Comparison of ENCODE assay signal across 31 cellular contexts in genomic region chr5:14778789-14779070, GRCh38.
DNase-seq lines count a peak whose midpoint lies in the region; ATAC-seq and TF ChIP-seq lines count a peak whose summit lies in the region.
"Had no signal": no experiment of that assay in that cellular context is flagged by ENCODE, and none has a peak within 500 bp of the region (broad histone marks: within the 10 kb centered on the region; RNA-seq: fewer than 3 reads in every experiment).

No MANE protein-coding gene starts in this region.

- no peak for TF ChIP-seq POLR2A in gastrocnemius medialis (IDR thresholded peaks at IDR 0.05)

- ATAC-seq in WTC11 = peak; percentile 84
- ATAC-seq in gastrocnemius medialis = peak; percentile 39 to 54
- no peak for ATAC-seq in aorta (ENCODE audit: low FRiP score)
- ATAC-seq: body of pancreas had no signal

- POLR2A ChIA-PET in WTC11 (lab: Charles Lee) = no interaction called here

- peaks cover 13% of the 10 kb centered on the region for H3K4me1 Mint-ChIP-seq in WTC11

- H3K27me3 ChIP-seq in left ventricle myocardium inferior (ENCODE audit: low read depth) (no peaks in the 10 kb centered on the region), gastrocnemius medialis (no peaks in the 10 kb centered on the region), aorta (ENCODE audit: control insufficient read depth in 1 of 2, insufficient read depth in 2 of 2, low read length in 1 of 2) (no peaks in the 10 kb centered on the region)
- H3K27me3 ChIP-seq: BLaER1, body of pancreas, esophagus squamous epithelium, hepatocyte, sigmoid colon, SJCRH30, tibial nerve had no signal

- CTCF ChIA-PET in WTC11 (lab: Charles Lee) = interaction anchor here (0.7 to 1.3 kb wide), 10 partner anchors 9 to 73 kb away, joined by 3 to 8 read pairs (median 4); no protein-coding TSS in a partner anchor

- peak overlapping the region; percentile 8; the same call in 1 of the 2 replicates for H3K27ac Mint-ChIP-seq in WTC11
- H3K27ac Mint-ChIP-seq: activated T-cell treated with anti-CD3 and anti-CD28 coated beads, Interleukin-2, amount 50 U/mL, for 24 hours; memory B cell had no signal

- H3K36me3 ChIP-seq in left ventricle myocardium inferior (no peaks in the 10 kb centered on the region), gastrocnemius medialis (no peaks in the 10 kb centered on the region), aorta (ENCODE audit: control insufficient read depth in 1 of 2, insufficient read depth in 2 of 2, low read length in 1 of 2) (no peaks in the 10 kb centered on the region)
- H3K36me3 ChIP-seq: esophagus squamous epithelium, sigmoid colon, SJCRH30, tibial nerve had no signal

- H3K9me3 ChIP-seq in left ventricle myocardium inferior (replicated peaks) (no peaks in the 10 kb centered on the region), gastrocnemius medialis (no peaks in the 10 kb centered on the region), aorta (ENCODE audit: control insufficient read depth, low read length) (no peaks in the 10 kb centered on the region)
- H3K9me3 ChIP-seq: body of pancreas, sigmoid colon, SJCRH30, tibial nerve had no signal

- no peak for TF ChIP-seq CTCF in left ventricle myocardium inferior (IDR thresholded peaks at IDR 0.05; ENCODE audit: borderline replicate concordance)
- TF ChIP-seq CTCF in WTC11 (IDR thresholded peaks at IDR 0.05) = no peak
- peak in 2 of 5 experiments; percentile 20 to 32 for TF ChIP-seq CTCF in gastrocnemius medialis (IDR thresholded peaks at IDR 0.05 in 4 of 5, conservative IDR thresholded peaks at IDR 0.05 in 1 of 5)

- WGBS in aorta, 2 donors = 80 to 85% methylated on average over 4 of the region's 4 CpGs

- intact Hi-C loops in left ventricle myocardium inferior (cut with micrococcal nuclease) = no loop called here
- intact Hi-C loops in cardiac septum (cut with DNase I) = no loop called here
- intact Hi-C loops in gastrocnemius medialis (cut with DNase I; ENCODE audit: low total_unique reads) = loop anchor here (1.0 to 2.0 kb wide), 2 partner anchors 52 to 93 kb away; no protein-coding TSS in a partner anchor
- intact Hi-C loops in aorta (cut with DNase I) = no loop called here

- H3K4me1 ChIP-seq in left ventricle myocardium inferior (peaks cover 73% of the 10 kb centered on the region), gastrocnemius medialis (peaks cover 43 to 48% of the 10 kb centered on the region in 2 donors), aorta (ENCODE audit: control insufficient read depth in 1 of 2, insufficient read depth in 2 of 2, low read length in 2 of 2) (peaks cover 0 to 2% of the 10 kb centered on the region in 2 donors)
- H3K4me1 ChIP-seq: SJCRH30 had no signal

- DNase-seq in left ventricle myocardium inferior (no peak), cardiac septum (ENCODE audit: low spot score) (no peak), WTC11 (ENCODE audit: low spot score) (peak; percentile 38), iPS-NIHi7 (ENCODE audit: extremely low spot score) (peak; percentile 46), gastrocnemius medialis (no peak), NCI-H187 (lab: John Stamatoyannopoulos, UW) (no peak), aorta (no peak)
- no peak for DNase-seq in activated CD8-positive, alpha-beta memory T cell treated with anti-CD3 and anti-CD28 coated beads, Interleukin-2, amount 50 U/mL, for 4 hours
- DNase-seq: activated CD4-positive, alpha-beta T cell treated with anti-CD3 and anti-CD28 coated beads for 48 hours; activated gamma-delta T cell treated with Interleukin-2 at 50 U/mL for 16 hours; activated T-cell treated with anti-CD3 and anti-CD28 coated beads, Interleukin-2, amount 50 U/mL, for 24 hours; body of pancreas; cerebellar nuclear complex; dermis blood vessel endothelial cell; DMS53; esophagus squamous epithelium; Kasumi-1; MV-4-11; NCI-H1436; NCI-H2081 treated with DMSO at 0.1 percent for 48 hours; NCI-H774; sigmoid colon; SJCRH30; stimulated activated CD4-positive, alpha-beta T cell treated with anti-CD3 and anti-CD28 coated beads, Interleukin-12 subunit alpha, Interleukin-12 subunit beta, amount 100 ng/mL, for 4 hours; stimulated activated CD4-positive, alpha-beta T cell treated with anti-CD3 and anti-CD28 coated beads, Interleukin-2, amount 100 ng/mL, for 48 hours; SW 1271; T-helper 9 cell had no signal

- H3K4me3 Mint-ChIP-seq in WTC11 = no peak overlapping the region
- H3K4me3 Mint-ChIP-seq: activated T-cell treated with anti-CD3 and anti-CD28 coated beads, Interleukin-2, amount 50 U/mL, for 24 hours; memory B cell had no signal

- in situ Hi-C loops in gastrocnemius medialis (cut with MboI; ENCODE audit: low sequenced_read_pairs in 4 of 4) = no loop called here

- peak overlapping the region; percentile 21 for H3K27ac ChIP-seq in left ventricle myocardium inferior (replicated peaks)
- peak overlapping the region in 1 of 4 donors; percentile 56 for H3K27ac ChIP-seq in gastrocnemius medialis
- no peak overlapping the region for H3K27ac ChIP-seq in aorta (ENCODE audit: low read depth in 1 of 2, low read length in 2 of 2)
- H3K27ac ChIP-seq: BLaER1, body of pancreas, esophagus squamous epithelium, hepatocyte, sigmoid colon, SJCRH30, tibial nerve had no signal

- no peaks in the 10 kb centered on the region for H3K27me3 Mint-ChIP-seq in WTC11 (ENCODE audit: low read depth)
- H3K27me3 Mint-ChIP-seq: activated T-cell treated with anti-CD3 and anti-CD28 coated beads, Interleukin-2, amount 50 U/mL, for 24 hours; memory B cell had no signal

- H3K9me3 Mint-ChIP-seq in WTC11 = peaks cover 4% of the 10 kb centered on the region
- H3K9me3 Mint-ChIP-seq: activated T-cell treated with anti-CD3 and anti-CD28 coated beads, Interleukin-2, amount 50 U/mL, for 24 hours; memory B cell had no signal

- H3K4me3 ChIP-seq in left ventricle myocardium inferior (no peak overlapping the region), gastrocnemius medialis (no peak overlapping the region), aorta (ENCODE audit: low read length in 2 of 2) (no peak overlapping the region)
- H3K4me3 ChIP-seq: BLaER1, body of pancreas, esophagus squamous epithelium, hepatocyte, sigmoid colon, SJCRH30, tibial nerve had no signal

- peaks cover 3% of the 10 kb centered on the region for H3K36me3 Mint-ChIP-seq in WTC11

TF ChIP-seq in WTC11, 78 proteins besides CTCF, POLR2A, EP300 and RAD21 (continues in another document):
- TF ChIP-seq NR3C1 (CRISPR knock-in tag; conservative IDR thresholded peaks at IDR 0.05; ENCODE audit: low read depth) (no peak), HMGA2 (CRISPR knock-in tag; IDR thresholded peaks at IDR 0.05) (no peak), MXD4 (CRISPR knock-in tag; IDR thresholded peaks at IDR 0.05; ENCODE audit: borderline replicate concordance) (no peak), ZNF425 (CRISPR knock-in tag; conservative IDR thresholded peaks at IDR 0.05) (no peak), KAT7 (CRISPR knock-in tag; IDR thresholded peaks at IDR 0.05; ENCODE audit: borderline replicate concordance) (no peak), ERG (CRISPR knock-in tag; IDR thresholded peaks at IDR 0.05) (no peak), CREB1 (CRISPR knock-in tag; IDR thresholded peaks at IDR 0.05) (no peak), ZNF138 (CRISPR knock-in tag; conservative IDR thresholded peaks at IDR 0.05) (no peak), ZBTB43 (CRISPR knock-in tag; IDR thresholded peaks at IDR 0.05) (no peak), SP1 (CRISPR knock-in tag; conservative IDR thresholded peaks at IDR 0.05) (no peak), GTF2I (CRISPR knock-in tag; conservative IDR thresholded peaks at IDR 0.05) (no peak), CDX4 (CRISPR knock-in tag; IDR thresholded peaks at IDR 0.05; ENCODE audit: borderline replicate concordance) (no peak), ZNF416 (CRISPR knock-in tag; IDR thresholded peaks at IDR 0.05) (no peak)

Comparison
In these comparisons a context has a peak if more than half of its experiments do, and no peak if none do; other contexts are left out.
1. DNase-seq: peak in WTC11 (single experiment) and iPS-NIHi7 (single experiment); none in left ventricle myocardium inferior (single experiment), cardiac septum (single experiment), gastrocnemius medialis (0 of 2), NCI-H187 (0 of 2), activated CD8-positive, alpha-beta memory T cell treated with anti-CD3 and anti-CD28 coated beads, Interleukin-2, amount 50 U/mL, for 4 hours (single experiment) and aorta (0 of 2).